In genomic region chr15:40891810-40892448, GRCh38 we compare ENCODE assay signal across 8 cellular contexts. TPM values are rescaled to one million over a fixed set of nuclear protein-coding genes. Genes with fewer than 3 reads are reported as not detected.
DNase-seq lines count a peak whose midpoint lies in the region; ATAC-seq and TF ChIP-seq lines count a peak whose summit lies in the region.
"Had no signal": no experiment of that assay in that cellular context is flagged by ENCODE, and none has a peak within 500 bp of the region (broad histone marks: within the 10 kb centered on the region; RNA-seq: fewer than 3 reads in every experiment).

No MANE protein-coding gene starts in this region.

- no peak overlapping the region for H2AFZ ChIP-seq in DND-41 (ENCODE audit: low read depth, low read length)

- CTCF ChIA-PET in Panc1 (lab: Charles Lee) = interaction anchor here (0.5 to 4.3 kb wide), 14 partner anchors 11 to 145 kb away, joined by 3 to 74 read pairs (median 4); partner anchors contain the start of genes DNAJC17, GCHFR and ZFYVE19

- intact Hi-C loops in Panc1 (cut with micrococcal nuclease; ENCODE audit: unreplicated experiment) = loop anchor here (2.0 kb wide), 1 partner anchor 33 kb away; no protein-coding TSS in a partner anchor

- H4K20me1 ChIP-seq in DND-41 (ENCODE audit: insufficient read depth, low read length) = peaks cover 6% of the 10 kb centered on the region

- H3K27ac Mint-ChIP-seq in HFFc6 (no peak overlapping the region), neural crest cell (ENCODE audit: unreplicated experiment) (no peak overlapping the region)

- H3K4me3 Mint-ChIP-seq in HFFc6 = no peak overlapping the region
- peak overlapping the region; percentile 85 for H3K4me3 Mint-ChIP-seq in neural crest cell

- peaks cover 8% of the 10 kb centered on the region for H3K36me3 ChIP-seq in DND-41 (ENCODE audit: insufficient read depth, low read length)
- no peaks in the 10 kb centered on the region; the same call in 1 of the 2 replicates for H3K36me3 ChIP-seq in Panc1 (ENCODE audit: control insufficient read depth, insufficient read depth, low read length)

- peaks cover 19% of the 10 kb centered on the region for H3K79me2 ChIP-seq in DND-41 (ENCODE audit: insufficient read depth, low read length)

- H3K4me1 Mint-ChIP-seq in HFFc6 (ENCODE audit: low read depth) (peaks cover 21% of the 10 kb centered on the region), neural crest cell (peaks cover 31% of the 10 kb centered on the region)

- H3K9me3 Mint-ChIP-seq in HFFc6 = no peaks in the 10 kb centered on the region
- no peaks in the 10 kb centered on the region for H3K9me3 Mint-ChIP-seq in neural crest cell

- peaks cover 5% of the 10 kb centered on the region for H3K36me3 Mint-ChIP-seq in HFFc6 (ENCODE audit: low read depth)
- H3K36me3 Mint-ChIP-seq in neural crest cell (ENCODE audit: low read depth) = peaks cover 2% of the 10 kb centered on the region

- H3K4me2 ChIP-seq in DND-41 (ENCODE audit: insufficient read depth, low read length) = no peak overlapping the region

- BruUV-seq in Panc1 (replicated peaks; lab: Mats Ljungman, UMichigan) = no TSS peak

- H3K27me3 Mint-ChIP-seq in HFFc6 (ENCODE audit: insufficient read depth) = peaks cover 5% of the 10 kb centered on the region
- peaks cover 5% of the 10 kb centered on the region for H3K27me3 Mint-ChIP-seq in neural crest cell (ENCODE audit: low read depth)

- H3K4me3 ChIP-seq in DND-41 (ENCODE audit: low read depth in 1 of 2, low read length in 2 of 2) (no peak overlapping the region), Panc1 (ENCODE audit: low read depth in 2 of 2, low read length in 2 of 2) (no peak overlapping the region)

- H3K27me3 ChIP-seq in DND-41 (ENCODE audit: insufficient read depth, low read length, poor library complexity) (no peaks in the 10 kb centered on the region), Panc1 (ENCODE audit: control insufficient read depth, insufficient read depth, low read length) (no peaks in the 10 kb centered on the region)

- H3K27ac ChIP-seq in DND-41 (ENCODE audit: low read length) (no peak overlapping the region), Panc1 (ENCODE audit: low read length) (no peak overlapping the region)

- peak; percentile 54 for TF ChIP-seq CTCF in DND-41 (IDR thresholded peaks at IDR 0.05; ENCODE audit: borderline replicate concordance, extremely low read depth, low read length, poor library complexity, severe bottlenecking)
- peak; percentile 89 for TF ChIP-seq CTCF in HFFc6 (IDR thresholded peaks at IDR 0.05)
- TF ChIP-seq CTCF in Panc1 (IDR thresholded peaks at IDR 0.05) = peak; percentile 93
- TF ChIP-seq CTCF in neural crest cell (conservative IDR thresholded peaks at IDR 0.05) = peak; percentile 80

- ATAC-seq in DND-41 (ENCODE audit: insufficient read depth, low read depth) (no peak), Panc1 (peak; percentile 42), GM18873 (IDR thresholded peaks at IDR 0.05; ENCODE audit: low FRiP score, unreplicated experiment) (no peak)
- ATAC-seq: right cardiac atrium had no signal

- no peak overlapping the region for H3K9ac ChIP-seq in DND-41 (ENCODE audit: low read depth, low read length)

- H3K9me3 ChIP-seq in DND-41 (ENCODE audit: insufficient read depth, low read length, severe bottlenecking) = no peaks in the 10 kb centered on the region
- H3K9me3 ChIP-seq in Panc1 (ENCODE audit: control insufficient read depth, insufficient read depth, low read depth, low read length) = no peaks in the 10 kb centered on the region

- DNase-seq in DND-41 (peak; percentile 22), HFFc6 (peak; percentile 23), Panc1 (ENCODE audit: low read depth, low spot score) (no peak), ecto neural progenitor cell (ENCODE audit: low spot score) (peak; percentile 61), neural crest cell (ENCODE audit: low read depth, low spot score) (no peak), mesenteric fat pad (ENCODE audit: low spot score) (no peak)

- peaks cover 23% of the 10 kb centered on the region for H3K4me1 ChIP-seq in DND-41 (ENCODE audit: insufficient read depth, low read length)
- peaks cover 9% of the 10 kb centered on the region for H3K4me1 ChIP-seq in Panc1 (ENCODE audit: control insufficient read depth, insufficient read depth, low read length)

- POLR2A ChIA-PET in Panc1 (lab: Charles Lee) = interaction anchor here (0.5 kb wide), 3 partner anchors 57 to 302 kb away, joined by 4 to 10 read pairs (median 6); no protein-coding TSS in a partner anchor

- in situ Hi-C loops in Panc1 (cut with HindIII; ENCODE audit: low pct_unique_long_range_greater_than_20kb, low sequenced_read_pairs) = no loop called here

RNA-seq across cellular contexts. Expression of gene VPS18, which starts 2.3 kb away (rescaled TPM):
- 10 to 100 TPM; 27.7 to 33.1 (median 31.2) TPM for total RNA-seq in HFFc6 (2021; fragmentation: NEBNext Ultra II Directional; extraction: Animal tissue kit (Norgen Biotek cat#: 25700))
- total RNA-seq in Panc1 (2021; ENCODE audit: unreplicated experiment) (46.7 TPM), neural crest cell (26.9 and 28.2 TPM in 2 replicates), mesenteric fat pad (29.3 TPM)
- polyA plus RNA-seq in Panc1 (2012; ENCODE audit: insufficient read length) = 43.1 TPM

RNA-seq across cellular contexts. Expression of gene RHOV, which starts 17.9 kb away (rescaled TPM):
- total RNA-seq in HFFc6 (2021; fragmentation: NEBNext Ultra II Directional; extraction: Animal tissue kit (Norgen Biotek cat#: 25700)) = under 1 TPM in 5 of 6 experiments, not detected in 1; 0.14 to 0.41 (median 0.31) TPM
- total RNA-seq in Panc1 (2021; ENCODE audit: unreplicated experiment) (4.2 TPM), neural crest cell (0.80 and 1.0 TPM in 2 replicates), mesenteric fat pad (not detected)
- 4.1 TPM for polyA plus RNA-seq in Panc1 (2012; ENCODE audit: insufficient read length)
- total RNA-seq: right cardiac atrium had no signal
- polyA plus RNA-seq: right cardiac atrium had no signal

RNA-seq across cellular contexts. Expression of gene DLL4, which starts 37.2 kb away (rescaled TPM):
- under 1 TPM in 2 of 6 experiments, not detected in 4; 0.05 to 0.11 TPM for total RNA-seq in HFFc6 (2021; fragmentation: NEBNext Ultra II Directional; extraction: Animal tissue kit (Norgen Biotek cat#: 25700))
- total RNA-seq in Panc1 (2021; ENCODE audit: unreplicated experiment) (0.31 TPM), neural crest cell (1.7 and 2.0 TPM in 2 replicates), mesenteric fat pad (15.2 TPM)
- polyA plus RNA-seq in Panc1 (2012; ENCODE audit: insufficient read length) = 0.29 TPM

RNA-seq across cellular contexts. Expression of gene SPINT1, which starts 48.1 kb away (rescaled TPM):
- under 1 TPM in 5 of 6 experiments, not detected in 1; 0.14 to 0.51 (median 0.26) TPM for total RNA-seq in HFFc6 (2021; fragmentation: NEBNext Ultra II Directional; extraction: Animal tissue kit (Norgen Biotek cat#: 25700))
- total RNA-seq in Panc1 (2021; ENCODE audit: unreplicated experiment) (32.7 TPM), neural crest cell (1.0 and 1.3 TPM in 2 replicates), mesenteric fat pad (2.7 TPM)
- 63.2 TPM for polyA plus RNA-seq in Panc1 (2012; ENCODE audit: insufficient read length)

Comparison
In these comparisons a context has a peak if more than half of its experiments do, and no peak if none do; other contexts are left out.
1. DNase-seq: peak in DND-41 (single experiment), HFFc6 (single experiment) and ecto neural progenitor cell (single experiment); none in Panc1 (single experiment), neural crest cell (single experiment) and mesenteric fat pad (single experiment).
2. Peak in every context shown above with its lines, with median percentiles within 50 percentile points of each other: CTCF ChIP-seq.